In genomic region chr12:49287876-49288275, GRCh38 we compare ENCODE assay signal across 15 cellular contexts. TPM values are rescaled to one million over a fixed set of nuclear protein-coding genes. Genes with fewer than 3 reads are reported as not detected.
DNase-seq lines count a peak whose midpoint lies in the region; ATAC-seq, FAIRE-seq and TF ChIP-seq lines count a peak whose summit lies in the region.
"Had no signal": no experiment of that assay in that cellular context is flagged by ENCODE, and none has a peak within 500 bp of the region (broad histone marks: within the 10 kb centered on the region; RNA-seq: fewer than 3 reads in every experiment).

No MANE protein-coding gene starts in this region.

- no peak for FAIRE-seq in kidney (lab: Jason Lieb, UNC)

- no peak overlapping the region for H3K4me3 ChIP-seq in right atrium auricular region
- H3K4me3 ChIP-seq in Panc1 (ENCODE audit: low read depth in 2 of 2, low read length in 2 of 2) = no peak overlapping the region
- no peak overlapping the region for H3K4me3 ChIP-seq in kidney (ENCODE audit: low read length in 2 of 2)
- H3K4me3 ChIP-seq: A549, GM12878, SJSA1 had no signal

- H3K9me3 Mint-ChIP-seq in stimulated activated naive B cell treated with anti-CD40 and anti-IgM and Interleukin-4, amounts not matched to agents 10 μg/mL and 1 μg/mL and 100 μg/mL, for 72 hours = no peaks in the 10 kb centered on the region
- H3K9me3 Mint-ChIP-seq: IgD-negative memory B cell had no signal

- H3K36me3 Mint-ChIP-seq in stimulated activated naive B cell treated with anti-CD40 and anti-IgM and Interleukin-4, amounts not matched to agents 10 μg/mL and 1 μg/mL and 100 μg/mL, for 72 hours = no peaks in the 10 kb centered on the region
- H3K36me3 Mint-ChIP-seq: IgD-negative memory B cell had no signal

- DNase-seq in Right ventricle myocardium superior = no peak
- no peak for DNase-seq in right atrium auricular region (ENCODE audit: low spot score)
- DNase-seq in Panc1 (ENCODE audit: low read depth, low spot score) = no peak
- DNase-seq in kidney = peak; percentile 35
- DNase-seq in stimulated activated naive B cell treated with anti-CD40 and anti-IgM and Interleukin-4, amounts not matched to agents 10 μg/mL and 1 μg/mL and 100 μg/mL, for 72 hours = no peak
- DNase-seq in caudate nucleus (lab: John Stamatoyannopoulos, UW) = no peak
- no peak for DNase-seq in NCI-H82 (lab: John Stamatoyannopoulos, UW)
- DNase-seq: NCI-H524 treated with DMSO at 0.1 percent for 48 hours had no signal

- POLR2A ChIA-PET in Panc1 (lab: Charles Lee) = no interaction called here

- H3K4me1 ChIP-seq in right atrium auricular region (peaks cover 0 to 5% of the 10 kb centered on the region in 2 donors), Panc1 (ENCODE audit: control insufficient read depth, insufficient read depth, low read length) (no peaks in the 10 kb centered on the region), kidney (ENCODE audit: control insufficient read depth in 1 of 2, insufficient read depth in 1 of 2, low read depth in 1 of 2, low read length in 2 of 2) (peaks cover 0 to 2% of the 10 kb centered on the region in 2 donors)
- H3K4me1 ChIP-seq: SJSA1 had no signal

- no TSS peak for BruUV-seq in Panc1 (replicated peaks; lab: Mats Ljungman, UMichigan)

- H3K4me3 Mint-ChIP-seq in stimulated activated naive B cell treated with anti-CD40 and anti-IgM and Interleukin-4, amounts not matched to agents 10 μg/mL and 1 μg/mL and 100 μg/mL, for 72 hours = no peak overlapping the region

- H3K27me3 ChIP-seq in right atrium auricular region (no peaks in the 10 kb centered on the region), Panc1 (ENCODE audit: control insufficient read depth, insufficient read depth, low read length) (no peaks in the 10 kb centered on the region)
- H3K27me3 ChIP-seq: BE2C, SJSA1 had no signal

- H3K36me3 ChIP-seq in right atrium auricular region (no peaks in the 10 kb centered on the region), Panc1 (ENCODE audit: control insufficient read depth, insufficient read depth, low read length) (no peaks in the 10 kb centered on the region), kidney (ENCODE audit: control insufficient read depth in 1 of 2, insufficient read depth in 2 of 2, low read length in 2 of 2) (no peaks in the 10 kb centered on the region)
- H3K36me3 ChIP-seq: BE2C, SJSA1 had no signal

- no peak overlapping the region for H3K9ac ChIP-seq in kidney (ENCODE audit: low read length in 2 of 2)

- in situ Hi-C loops in Panc1 (cut with HindIII; ENCODE audit: low pct_unique_long_range_greater_than_20kb, low sequenced_read_pairs) = no loop called here

- H3K27me3 Mint-ChIP-seq in stimulated activated naive B cell treated with anti-CD40 and anti-IgM and Interleukin-4, amounts not matched to agents 10 μg/mL and 1 μg/mL and 100 μg/mL, for 72 hours = peaks cover 47 to 49% of the 10 kb centered on the region in 2 donors

- no peak overlapping the region for H3K27ac ChIP-seq in right atrium auricular region
- no peak overlapping the region for H3K27ac ChIP-seq in Panc1 (ENCODE audit: low read length)
- H3K27ac ChIP-seq in kidney (ENCODE audit: low read depth in 2 of 2, low read length in 2 of 2) = no peak overlapping the region
- no peak overlapping the region for H3K27ac ChIP-seq in caudate nucleus (ENCODE audit: low read depth, low read length)
- H3K27ac ChIP-seq: A549, SJSA1 had no signal

- peak overlapping the region; percentile 68 for H3K27ac Mint-ChIP-seq in stimulated activated naive B cell treated with anti-CD40 and anti-IgM and Interleukin-4, amounts not matched to agents 10 μg/mL and 1 μg/mL and 100 μg/mL, for 72 hours
- H3K27ac Mint-ChIP-seq: IgD-negative memory B cell had no signal

- ATAC-seq in Right ventricle myocardium superior (ENCODE audit: poor library complexity) (peak; percentile 12), Panc1 (peak; percentile 24; the same call in 1 of the 2 replicates), HG02970 (IDR thresholded peaks at IDR 0.05; ENCODE audit: low FRiP score, unreplicated experiment) (no peak)
- ATAC-seq in stimulated activated naive B cell treated with anti-CD40 and anti-IgM and Interleukin-4, amounts not matched to agents 10 μg/mL and 1 μg/mL and 100 μg/mL, for 72 hours (replicated peaks) = no peak

- H3K9me3 ChIP-seq in right atrium auricular region (no peaks in the 10 kb centered on the region), Panc1 (ENCODE audit: control insufficient read depth, insufficient read depth, low read depth, low read length) (no peaks in the 10 kb centered on the region), kidney (ENCODE audit: control insufficient read depth in 1 of 2, low read length in 2 of 2) (no peaks in the 10 kb centered on the region)
- H3K9me3 ChIP-seq: A549, BE2C, SJSA1 had no signal

- intact Hi-C loops in Right ventricle myocardium superior (cut with DNase I) = loop anchor here (5.0 kb wide), 1 partner anchor 54 kb away; no protein-coding TSS in a partner anchor
- intact Hi-C loops in Panc1 (cut with micrococcal nuclease; ENCODE audit: unreplicated experiment) = loop anchor here (5.0 kb wide), 1 partner anchor 49 kb away; the partner anchor contains the start of gene C1QL4
- intact Hi-C loops in kidney (cut with DNase I) = no loop called here

- no peak for TF ChIP-seq CTCF in right atrium auricular region (IDR thresholded peaks at IDR 0.05)
- no peak for TF ChIP-seq CTCF in Panc1 (IDR thresholded peaks at IDR 0.05)
- TF ChIP-seq CTCF in kidney (IDR thresholded peaks at IDR 0.05; ENCODE audit: borderline replicate concordance, extremely low read depth, insufficient read depth) = no peak

- CTCF ChIA-PET in Panc1 (lab: Charles Lee) = interaction anchor here (1.4 to 2.4 kb wide), 4 partner anchors 9 to 69 kb away, joined by 4 to 20 read pairs (median 12); partner anchors contain the start of gene DNAJC22

- H3K4me1 Mint-ChIP-seq in stimulated activated naive B cell treated with anti-CD40 and anti-IgM and Interleukin-4, amounts not matched to agents 10 μg/mL and 1 μg/mL and 100 μg/mL, for 72 hours = peaks cover 0 to 3% of the 10 kb centered on the region in 2 donors

RNA-seq across cellular contexts. Expression of gene PRPH, which starts 7.1 kb away (rescaled TPM):
- total RNA-seq in Right ventricle myocardium superior (not detected), right atrium auricular region (under 1 TPM in 1 of 2 donors, not detected in 1; 0.75 TPM), Panc1 (2021; ENCODE audit: unreplicated experiment) (0.39 TPM), kidney (2.7 TPM)
- 1.6 TPM for polyA plus RNA-seq in Panc1 (2012; ENCODE audit: insufficient read length)
- 0.71 TPM for polyA plus RNA-seq in kidney (ENCODE audit: insufficient read depth, low read depth, low replicate concordance)
- total RNA-seq: OCI-LY7, SJSA1 had no signal
- polyA plus RNA-seq: IgD-negative memory B cell had no signal

RNA-seq across cellular contexts. Expression of gene TUBA1C, which starts 23.0 kb away (rescaled TPM):
- total RNA-seq in Right ventricle myocardium superior = 50.9 TPM
- 100 to 1,000 TPM in 1 of 2 donors, 10 to 100 TPM in 1; 64.4 to 145 TPM for total RNA-seq in right atrium auricular region
- total RNA-seq in Panc1 (2021; ENCODE audit: unreplicated experiment) = 524 TPM
- polyA plus RNA-seq in Panc1 (2012; ENCODE audit: insufficient read length) = 438 TPM
- total RNA-seq in kidney = 149 TPM
- polyA plus RNA-seq in kidney (ENCODE audit: insufficient read depth, low read depth, low replicate concordance) = 204 TPM

RNA-seq across cellular contexts. Expression of gene TROAP, which starts 35.2 kb away (rescaled TPM):
- total RNA-seq in Right ventricle myocardium superior = 0.67 TPM
- under 1 TPM in 1 of 2 donors, not detected in 1; 0.48 TPM for total RNA-seq in right atrium auricular region
- 50.0 TPM for total RNA-seq in Panc1 (2021; ENCODE audit: unreplicated experiment)
- 17.3 TPM for polyA plus RNA-seq in Panc1 (2012; ENCODE audit: insufficient read length)
- 1.0 TPM for total RNA-seq in kidney
- polyA plus RNA-seq in kidney (ENCODE audit: insufficient read depth, low read depth, low replicate concordance) = 1.5 TPM
- polyA plus RNA-seq: IgD-negative memory B cell had no signal

RNA-seq across cellular contexts. Expression of gene C1QL4, which starts 49.1 kb away (rescaled TPM):
- not detected for total RNA-seq in Right ventricle myocardium superior
- total RNA-seq in right atrium auricular region = not detected
- 2.1 TPM for total RNA-seq in Panc1 (2021; ENCODE audit: unreplicated experiment)
- 3.2 TPM for polyA plus RNA-seq in Panc1 (2012; ENCODE audit: insufficient read length)
- 1.0 TPM for total RNA-seq in kidney
- polyA plus RNA-seq in kidney (ENCODE audit: insufficient read depth, low read depth, low replicate concordance) = not detected
- total RNA-seq: GM12878 had no signal
- polyA plus RNA-seq: IgD-negative memory B cell had no signal

RNA-seq across cellular contexts. Expression of gene DNAJC22, which starts 58.8 kb away (rescaled TPM):
- 0.16 TPM for total RNA-seq in Right ventricle myocardium superior
- 1 to 10 TPM in 1 of 2 donors, under 1 TPM in 1; 0.93 to 1.2 TPM for total RNA-seq in right atrium auricular region
- total RNA-seq in Panc1 (2021; ENCODE audit: unreplicated experiment) = 1.9 TPM
- polyA plus RNA-seq in Panc1 (2012; ENCODE audit: insufficient read length) = 0.69 TPM
- total RNA-seq in kidney = 16.2 TPM
- polyA plus RNA-seq in kidney (ENCODE audit: insufficient read depth, low read depth, low replicate concordance) = 15.1 TPM
- polyA plus RNA-seq: IgD-negative memory B cell had no signal

Comparison
In these comparisons a context has a peak if more than half of its experiments do, and no peak if none do; other contexts are left out.
1. ATAC-seq: peak in Right ventricle myocardium superior (single experiment) and Panc1 (single experiment); none in stimulated activated naive B cell treated with anti-CD40 and anti-IgM and Interleukin-4, amounts not matched to agents 10 μg/mL and 1 μg/mL and 100 μg/mL, for 72 hours (0 of 2) and HG02970 (single experiment).
2. RNA of gene TROAP, which starts 35.2 kb away (total RNA-seq): 50.0 TPM in Panc1 (single experiment); 1.0 TPM in kidney (single experiment), 0.67 TPM in Right ventricle myocardium superior (single experiment) and 0.48 TPM in right atrium auricular region; every median in the first group is over 10 times any median in the second.